ENCODE assay signal across 19 cellular contexts in the genomic region with DNA sequence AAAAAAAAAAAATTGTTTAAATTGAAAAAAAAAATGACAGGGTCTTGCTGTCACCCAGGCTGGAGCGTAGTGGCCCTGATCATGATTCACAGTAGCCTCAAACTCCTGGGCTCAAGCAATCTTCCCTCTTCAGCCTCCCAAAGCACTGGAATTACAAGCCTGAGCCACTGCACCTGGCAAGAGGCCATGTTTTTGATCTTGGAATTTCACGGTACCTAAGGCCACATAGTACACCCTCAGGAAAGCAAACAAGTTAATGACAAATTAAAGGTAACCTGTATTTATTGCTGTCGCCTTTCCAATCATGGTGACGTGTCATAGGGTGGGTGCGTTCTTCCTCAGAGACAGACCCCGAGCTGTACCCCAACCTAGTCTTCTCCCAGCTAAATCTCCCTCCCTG.
"Had no signal": no experiment of that assay in that cellular context is flagged by ENCODE, and none has a peak within 500 bp of the region (broad histone marks: within the 10 kb centered on the region; RNA-seq: fewer than 3 reads in every experiment).

No MANE protein-coding gene starts in this region.

- FAIRE-seq: endothelial cell of umbilical vein, islet of Langerhans, urothelium cell line had no signal

- DNase-seq: dermis blood vessel endothelial cell; effector memory CD4-positive, alpha-beta T cell; heart left ventricle; left cardiac atrium; left lung; mesenchymal stem cell; mucosa of descending colon; naive thymus-derived CD4-positive, alpha-beta T cell; nucleus accumbens; sigmoid colon; stimulated activated CD4-positive, alpha-beta T cell treated with anti-CD3 and anti-CD28 coated beads, Interleukin-2, amount 100 ng/mL, for 24 hours; stimulated activated CD4-positive, alpha-beta T cell treated with anti-CD3 and anti-CD28 coated beads, Interleukin-4, amount 100 ng/mL, for 24 hours; stimulated activated naive CD8-positive, alpha-beta T cell treated with anti-CD3 and anti-CD28 coated beads, Interleukin-15, Interleukin-2, amounts not matched to agents 100 U/mL and 50 U/mL, for 24 hours; substantia nigra; testis; upper lobe of left lung had no signal
